1 cellular context compared by ENCODE assay signal in the genomic region with DNA sequence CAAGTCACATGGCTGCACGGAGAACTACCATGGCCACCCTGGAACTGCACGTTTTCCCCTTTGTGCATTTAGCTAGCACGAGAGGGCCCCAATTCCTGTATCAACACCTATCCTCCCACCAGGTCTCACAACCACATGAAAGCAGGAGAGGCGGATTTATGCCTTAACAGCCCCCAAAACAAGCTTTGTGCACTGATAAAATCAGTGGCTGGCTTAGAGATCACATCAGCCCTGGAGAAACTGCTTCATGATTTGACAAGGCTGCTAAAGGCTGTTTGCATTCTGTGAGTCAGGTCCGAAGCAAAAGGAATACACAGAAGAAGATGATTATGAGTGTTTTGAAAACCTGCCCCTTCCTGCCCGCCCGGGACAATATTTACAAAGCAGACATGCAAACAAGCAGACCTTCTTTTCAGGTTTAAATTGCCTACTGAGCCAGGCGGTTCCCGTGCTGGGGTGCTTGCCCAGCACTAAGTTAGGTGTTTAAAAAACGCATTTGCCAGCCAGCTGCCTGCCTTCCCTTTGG.
TF ChIP-seq lines count a peak whose summit lies in the region.

No MANE protein-coding gene starts in this region.

TF ChIP-seq in HepG2, 621 proteins besides CTCF, POLR2A, EP300 and RAD21 (continued from another document and continues in another):
- TF ChIP-seq, protein P1, sequence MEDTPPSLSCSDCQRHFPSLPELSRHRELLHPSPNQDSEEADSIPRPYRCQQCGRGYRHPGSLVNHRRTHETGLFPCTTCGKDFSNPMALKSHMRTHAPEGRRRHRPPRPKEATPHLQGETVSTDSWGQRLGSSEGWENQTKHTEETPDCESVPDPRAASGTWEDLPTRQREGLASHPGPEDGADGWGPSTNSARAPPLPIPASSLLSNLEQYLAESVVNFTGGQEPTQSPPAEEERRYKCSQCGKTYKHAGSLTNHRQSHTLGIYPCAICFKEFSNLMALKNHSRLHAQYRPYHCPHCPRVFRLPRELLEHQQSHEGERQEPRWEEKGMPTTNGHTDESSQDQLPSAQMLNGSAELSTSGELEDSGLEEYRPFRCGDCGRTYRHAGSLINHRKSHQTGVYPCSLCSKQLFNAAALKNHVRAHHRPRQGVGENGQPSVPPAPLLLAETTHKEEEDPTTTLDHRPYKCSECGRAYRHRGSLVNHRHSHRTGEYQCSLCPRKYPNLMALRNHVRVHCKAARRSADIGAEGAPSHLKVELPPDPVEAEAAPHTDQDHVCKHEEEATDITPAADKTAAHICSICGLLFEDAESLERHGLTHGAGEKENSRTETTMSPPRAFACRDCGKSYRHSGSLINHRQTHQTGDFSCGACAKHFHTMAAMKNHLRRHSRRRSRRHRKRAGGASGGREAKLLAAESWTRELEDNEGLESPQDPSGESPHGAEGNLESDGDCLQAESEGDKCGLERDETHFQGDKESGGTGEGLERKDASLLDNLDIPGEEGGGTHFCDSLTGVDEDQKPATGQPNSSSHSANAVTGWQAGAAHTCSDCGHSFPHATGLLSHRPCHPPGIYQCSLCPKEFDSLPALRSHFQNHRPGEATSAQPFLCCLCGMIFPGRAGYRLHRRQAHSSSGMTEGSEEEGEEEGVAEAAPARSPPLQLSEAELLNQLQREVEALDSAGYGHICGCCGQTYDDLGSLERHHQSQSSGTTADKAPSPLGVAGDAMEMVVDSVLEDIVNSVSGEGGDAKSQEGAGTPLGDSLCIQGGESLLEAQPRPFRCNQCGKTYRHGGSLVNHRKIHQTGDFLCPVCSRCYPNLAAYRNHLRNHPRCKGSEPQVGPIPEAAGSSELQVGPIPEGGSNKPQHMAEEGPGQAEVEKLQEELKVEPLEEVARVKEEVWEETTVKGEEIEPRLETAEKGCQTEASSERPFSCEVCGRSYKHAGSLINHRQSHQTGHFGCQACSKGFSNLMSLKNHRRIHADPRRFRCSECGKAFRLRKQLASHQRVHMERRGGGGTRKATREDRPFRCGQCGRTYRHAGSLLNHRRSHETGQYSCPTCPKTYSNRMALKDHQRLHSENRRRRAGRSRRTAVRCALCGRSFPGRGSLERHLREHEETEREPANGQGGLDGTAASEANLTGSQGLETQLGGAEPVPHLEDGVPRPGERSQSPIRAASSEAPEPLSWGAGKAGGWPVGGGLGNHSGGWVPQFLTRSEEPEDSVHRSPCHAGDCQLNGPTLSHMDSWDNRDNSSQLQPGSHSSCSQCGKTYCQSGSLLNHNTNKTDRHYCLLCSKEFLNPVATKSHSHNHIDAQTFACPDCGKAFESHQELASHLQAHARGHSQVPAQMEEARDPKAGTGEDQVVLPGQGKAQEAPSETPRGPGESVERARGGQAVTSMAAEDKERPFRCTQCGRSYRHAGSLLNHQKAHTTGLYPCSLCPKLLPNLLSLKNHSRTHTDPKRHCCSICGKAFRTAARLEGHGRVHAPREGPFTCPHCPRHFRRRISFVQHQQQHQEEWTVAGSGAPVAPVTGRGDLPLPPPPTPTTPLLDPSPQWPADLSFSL (CRISPR knock-in tag; IDR thresholded peaks at IDR 0.05), result no peak
- TF ChIP-seq MXD1 (CRISPR knock-in tag; IDR thresholded peaks at IDR 0.05) (no peak), ADNP (CRISPR knock-in tag; IDR thresholded peaks at IDR 0.05) (no peak), ZBTB3 (CRISPR knock-in tag; IDR thresholded peaks at IDR 0.05; ENCODE audit: borderline replicate concordance, low read depth) (no peak), ZNF282 (IDR thresholded peaks at IDR 0.05; ENCODE audit: partially characterized antibody) (no peak), RFX5 (IDR thresholded peaks at IDR 0.05; ENCODE audit: low read depth, low read length) (no peak), PLRG1 (conservative IDR thresholded peaks at IDR 0.05) (no peak), ZNF136 (CRISPR knock-in tag; IDR thresholded peaks at IDR 0.05; ENCODE audit: low read depth) (no peak), JUN (CRISPR knock-in tag; IDR thresholded peaks at IDR 0.05) (peak; percentile 75), KLF16 (CRISPR knock-in tag; IDR thresholded peaks at IDR 0.05) (peak in 1 of 2 experiments; percentile 58; a peak in 1 of 4 replicates), SOX5 (CRISPR knock-in tag; IDR thresholded peaks at IDR 0.05; ENCODE audit: borderline replicate concordance) (peak; percentile 94), ZFP1 (CRISPR knock-in tag; IDR thresholded peaks at IDR 0.05) (peak; percentile 24; the same call in 1 of the 2 replicates), AFF4 (CRISPR knock-in tag; IDR thresholded peaks at IDR 0.05) (0 out of 2 replicates have a peak, but pooled peaks have one; percentile 64), HNF1A (IDR thresholded peaks at IDR 0.05; ENCODE audit: low read depth) (peak; percentile 50; the same call in 1 of the 2 replicates), HNF1A (CRISPR knock-in tag; IDR thresholded peaks at IDR 0.05; ENCODE audit: borderline replicate concordance) (peak; percentile 84), TIGD3 (CRISPR knock-in tag; IDR thresholded peaks at IDR 0.05; ENCODE audit: borderline replicate concordance) (no peak), ZNF598 (CRISPR knock-in tag; IDR thresholded peaks at IDR 0.05; ENCODE audit: borderline replicate concordance) (no peak), GPN1 (CRISPR knock-in tag; IDR thresholded peaks at IDR 0.05; ENCODE audit: borderline replicate concordance) (no peak), ZNF296 (CRISPR knock-in tag; conservative IDR thresholded peaks at IDR 0.05) (no peak), DNMT3B (CRISPR knock-in tag; conservative IDR thresholded peaks at IDR 0.05) (no peak), CHD4 (IDR thresholded peaks at IDR 0.05; ENCODE audit: borderline replicate concordance, low read length) (no peak), ZNF609 (CRISPR knock-in tag; IDR thresholded peaks at IDR 0.05; ENCODE audit: borderline replicate concordance) (peak; percentile 97), SRF (IDR thresholded peaks at IDR 0.05; ENCODE audit: low read depth, low read length) (no peak), ZNF569 (CRISPR knock-in tag; IDR thresholded peaks at IDR 0.05; ENCODE audit: borderline replicate concordance) (no peak), ZNF101 (CRISPR knock-in tag; IDR thresholded peaks at IDR 0.05; ENCODE audit: borderline replicate concordance, low read depth) (no peak), ZFP90 (CRISPR knock-in tag; IDR thresholded peaks at IDR 0.05; ENCODE audit: borderline replicate concordance) (no peak), TARDBP (CRISPR knock-in tag; IDR thresholded peaks at IDR 0.05) (peak; percentile 86), KMT2B (CRISPR knock-in tag; IDR thresholded peaks at IDR 0.05) (peak; percentile 52; the same call in 1 of the 2 replicates), SMYD3 (CRISPR knock-in tag; IDR thresholded peaks at IDR 0.05) (0 out of 2 replicates have a peak, but pooled peaks have one; percentile 71), TOPORS (CRISPR knock-in tag; IDR thresholded peaks at IDR 0.05) (no peak), HOXD1 (CRISPR knock-in tag; IDR thresholded peaks at IDR 0.05) (peak; percentile 33; the same call in 1 of the 2 replicates), ZNF713 (CRISPR knock-in tag; IDR thresholded peaks at IDR 0.05) (no peak)
- TF ChIP-seq, protein P2, sequence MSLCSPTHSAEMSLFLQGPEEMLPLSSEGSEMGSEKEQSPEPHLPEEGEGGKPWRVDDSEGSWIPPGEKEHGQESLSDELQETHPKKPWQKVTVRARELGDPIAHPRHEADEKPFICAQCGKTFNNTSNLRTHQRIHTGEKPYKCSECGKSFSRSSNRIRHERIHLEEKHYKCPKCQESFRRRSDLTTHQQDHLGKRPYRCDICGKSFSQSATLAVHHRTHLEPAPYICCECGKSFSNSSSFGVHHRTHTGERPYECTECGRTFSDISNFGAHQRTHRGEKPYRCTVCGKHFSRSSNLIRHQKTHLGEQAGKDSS (CRISPR knock-in tag; IDR thresholded peaks at IDR 0.05; ENCODE audit: borderline replicate concordance, low read depth), result peak; percentile 72; the same call in 1 of the 2 replicates
